In genomic region chr11:130042093-130042591, GRCh38 we compare ENCODE assay signal across 10 cellular contexts. TPM values are rescaled to one million over a fixed set of nuclear protein-coding genes. Genes with fewer than 3 reads are reported as not detected.
DNase-seq lines count a peak whose midpoint lies in the region; ATAC-seq and TF ChIP-seq lines count a peak whose summit lies in the region.
"Had no signal": no experiment of that assay in that cellular context is flagged by ENCODE, and none has a peak within 500 bp of the region (broad histone marks: within the 10 kb centered on the region; RNA-seq: fewer than 3 reads in every experiment).

No MANE protein-coding gene starts in this region.

- WGBS in SK-N-SH (ENCODE audit: low lambda C conversion rate), result 77% methylated on average over 16 of the region's 16 CpGs

- H3K9me2 ChIP-seq in HCT116 (ENCODE audit: insufficient read depth), result no peaks in the 10 kb centered on the region
- no peaks in the 10 kb centered on the region for H3K9me2 ChIP-seq in SK-N-SH

- CTCF ChIA-PET in HCT116 (lab: Charles Lee) (no interaction called here), SK-N-SH (lab: Yijun Ruan, JAX) (no interaction called here)

- no peak overlapping the region for H3K9ac ChIP-seq in HCT116 (ENCODE audit: low read length)
- no peak overlapping the region for H3K9ac ChIP-seq in SK-N-SH

- peak; percentile 83 for DNase-seq in AG08395 (ENCODE audit: low spot score)
- no peak for DNase-seq in HCT116 (ENCODE audit: low read depth, low spot score)
- no peak for DNase-seq in SK-N-SH
- DNase-seq in glomerular visceral epithelial cell (ENCODE audit: extremely low spot score), result peak; percentile 76
- DNase-seq in NCI-H146 treated with DMSO at 0.1 percent for 48 hours (lab: John Stamatoyannopoulos, UW; ENCODE audit: unreplicated experiment), result no peak
- no peak for DNase-seq in germinal center (ENCODE audit: low spot score)
- DNase-seq: activated naive CD4-positive, alpha-beta T cell treated with anti-CD3 and anti-CD28 coated beads, Interleukin-2, amount 50 U/mL, for 16 hours had no signal

- no peaks in the 10 kb centered on the region for H3K79me2 ChIP-seq in HCT116 (ENCODE audit: insufficient read depth, low read length)
- H3K79me2 ChIP-seq in SK-N-SH (ENCODE audit: insufficient read depth), result no peaks in the 10 kb centered on the region

- H3K36me3 ChIP-seq in HCT116 (ENCODE audit: control insufficient read depth in 1 of 2, insufficient read depth in 2 of 2, low read length in 2 of 2), result no peaks in the 10 kb centered on the region
- H3K36me3 ChIP-seq in SK-N-SH (replicated peaks in 1 of 2; ENCODE audit: control insufficient read depth in 1 of 2, insufficient read depth in 2 of 2, low read length in 1 of 2), result no peaks in the 10 kb centered on the region
- H3K36me3 ChIP-seq: suprapubic skin had no signal

- H3K4me1 ChIP-seq in HCT116 (ENCODE audit: control insufficient read depth in 1 of 2, insufficient read depth in 2 of 2, low read length in 2 of 2) (no peaks in the 10 kb centered on the region; a peak in 1 of 4 replicates), SK-N-SH (ENCODE audit: control insufficient read depth in 1 of 2, insufficient read depth in 2 of 2, low read depth in 1 of 2, low read length in 1 of 2) (no peaks in the 10 kb centered on the region)

- H3K4me2 ChIP-seq in HCT116 (ENCODE audit: low read length), result no peak overlapping the region
- H3K4me2 ChIP-seq in SK-N-SH, result no peak overlapping the region

- TF ChIP-seq POLR2A in HCT116 (IDR thresholded peaks at IDR 0.05; ENCODE audit: borderline replicate concordance, extremely low read depth, insufficient read depth, insufficient read length), result no peak

- H2AFZ ChIP-seq in HCT116 (ENCODE audit: low read depth, low read length, poor library complexity, severe bottlenecking), result no peak overlapping the region
- H2AFZ ChIP-seq in SK-N-SH (ENCODE audit: low read depth), result no peak overlapping the region

- no TSS peak for BruUV-seq in HCT116 (replicated peaks; lab: Mats Ljungman, UMichigan)

- peak in 1 of 2 experiments; percentile 20; a peak in 1 of 4 replicates for TF ChIP-seq EP300 in SK-N-SH (IDR thresholded peaks at IDR 0.05; ENCODE audit: borderline replicate concordance in 1 of 2, low read depth in 1 of 2, low read length in 1 of 2)

- no peaks in the 10 kb centered on the region for H3K9me3 ChIP-seq in HCT116 (ENCODE audit: control insufficient read depth in 1 of 2, insufficient read depth in 1 of 2, low read depth in 1 of 2, low read length in 2 of 2)
- H3K9me3 ChIP-seq in SK-N-SH, result no peaks in the 10 kb centered on the region
- H3K9me3 ChIP-seq: suprapubic skin had no signal

- H3F3A ChIP-seq in SK-N-SH (replicated peaks; ENCODE audit: insufficient read depth), result no peaks in the 10 kb centered on the region

- H3K4me3 ChIP-seq in HCT116 (replicated peaks in 1 of 2; ENCODE audit: low read depth in 1 of 2, low read length in 2 of 2) (no peak overlapping the region), SK-N-SH (ENCODE audit: low read depth in 2 of 2, low read length in 1 of 2) (no peak overlapping the region)
- H3K4me3 ChIP-seq: suprapubic skin had no signal

- no peak for TF ChIP-seq RAD21 in HCT116 (IDR thresholded peaks at IDR 0.05; ENCODE audit: low read depth)
- no peak for TF ChIP-seq RAD21 in SK-N-SH (IDR thresholded peaks at IDR 0.05; ENCODE audit: low read length)

- H4K20me1 ChIP-seq in HCT116 (ENCODE audit: insufficient read depth) (no peaks in the 10 kb centered on the region), SK-N-SH (ENCODE audit: insufficient read depth) (no peaks in the 10 kb centered on the region)

- intact Hi-C loops in HCT116 (cut with micrococcal nuclease), result no loop called here

- RAD21 ChIA-PET in HCT116 (lab: Charles Lee; ENCODE audit: low non-redundant PET in 1 of 2, low total read pairs in 2 of 2, uncharacterized antibody in 2 of 2, unreplicated experiment in 2 of 2), result no interaction called here

- TF ChIP-seq CTCF in HCT116 (IDR thresholded peaks at IDR 0.05 in 2 of 3, conservative IDR thresholded peaks at IDR 0.05 in 1 of 3; ENCODE audit: borderline replicate concordance in 1 of 3, insufficient read depth in 1 of 3, low read depth in 2 of 3, low read length in 2 of 3) (no peak), SK-N-SH (IDR thresholded peaks at IDR 0.05) (no peak)

- no peaks in the 10 kb centered on the region for H3K27me3 ChIP-seq in HCT116 (ENCODE audit: insufficient read depth, low read length)
- H3K27me3 ChIP-seq in SK-N-SH (ENCODE audit: insufficient read depth), result no peaks in the 10 kb centered on the region
- H3K27me3 ChIP-seq: suprapubic skin had no signal

- H3K27ac ChIP-seq in HCT116 (ENCODE audit: low read depth, low read length), result no peak overlapping the region
- H3K27ac ChIP-seq in SK-N-SH (ENCODE audit: low read depth in 2 of 2, low read length in 1 of 2), result peak overlapping the region in 1 of 2 experiments; percentile 63; a peak in 1 of 4 replicates
- H3K27ac ChIP-seq: suprapubic skin had no signal

- ATAC-seq in HCT116 (no peak), HG03520 (IDR thresholded peaks at IDR 0.05; ENCODE audit: unreplicated experiment) (no peak), GM18873 (IDR thresholded peaks at IDR 0.05; ENCODE audit: low FRiP score, unreplicated experiment) (no peak)

- POLR2A ChIA-PET in HCT116 (lab: Charles Lee), result interaction anchor here (0.6 kb wide), 1 partner anchor 40 kb away, joined by 7 read pairs; the partner anchor contains the start of gene PRDM10
- POLR2A ChIA-PET in SK-N-SH (lab: Yijun Ruan, JAX), result no interaction called here

TF ChIP-seq in HCT116, 20 proteins besides CTCF, POLR2A, EP300 and RAD21:
- TF ChIP-seq MAX (IDR thresholded peaks at IDR 0.05), result no peak
- TF ChIP-seq, protein P1, sequence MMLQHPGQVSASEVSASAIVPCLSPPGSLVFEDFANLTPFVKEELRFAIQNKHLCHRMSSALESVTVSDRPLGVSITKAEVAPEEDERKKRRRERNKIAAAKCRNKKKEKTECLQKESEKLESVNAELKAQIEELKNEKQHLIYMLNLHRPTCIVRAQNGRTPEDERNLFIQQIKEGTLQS (IDR thresholded peaks at IDR 0.05), result 0 out of 2 replicates have a peak, but pooled peaks have one; percentile 15
TF ChIP-seq in HCT116: peak in this region for 1.

TF ChIP-seq in SK-N-SH, 30 proteins besides CTCF, POLR2A, EP300 and RAD21:
- TF ChIP-seq SMC3 (IDR thresholded peaks at IDR 0.05; ENCODE audit: low read depth, low read length) (no peak), JUND (IDR thresholded peaks at IDR 0.05) (peak; percentile 39; the same call in 1 of the 2 replicates), FOSL2 (IDR thresholded peaks at IDR 0.05; ENCODE audit: borderline replicate concordance, low read depth) (peak; percentile 65; the same call in 1 of the 2 replicates), TAF1 (IDR thresholded peaks at IDR 0.05; ENCODE audit: borderline replicate concordance, low read depth, low read length) (no peak), MAX (IDR thresholded peaks at IDR 0.05; ENCODE audit: low read depth) (peak; percentile 85), TCF12 (IDR thresholded peaks at IDR 0.05) (peak; percentile 76)
TF ChIP-seq in SK-N-SH: peak in this region for 4.

RNA-seq across cellular contexts. Expression of gene APLP2, which starts 27.6 kb away (rescaled TPM):
- total RNA-seq in HCT116 (2021; ENCODE audit: unreplicated experiment), result 210 TPM
- 208 and 234 TPM in 2 replicates for polyA plus RNA-seq in HCT116 (2012)
- polyA plus RNA-seq in SK-N-SH (2012; rRNA removed), result 408 and 424 TPM in 2 replicates
- 487 and 491 TPM in 2 replicates for polyA plus RNA-seq in SK-N-SH (2012; cell fraction: cytosol; rRNA removed)
- 445 and 542 TPM in 2 replicates for polyA plus RNA-seq in SK-N-SH (2012; cell fraction: nucleus; rRNA removed)

RNA-seq across cellular contexts. Expression of gene PRDM10, which starts 39.5 kb away (rescaled TPM):
- total RNA-seq in HCT116 (2021; ENCODE audit: unreplicated experiment), result 9.2 TPM
- 4.5 and 4.8 TPM in 2 replicates for polyA plus RNA-seq in HCT116 (2012)
- polyA plus RNA-seq in SK-N-SH (2012; rRNA removed), result 1.9 and 2.7 TPM in 2 replicates
- 1.2 and 1.5 TPM in 2 replicates for polyA plus RNA-seq in SK-N-SH (2012; cell fraction: cytosol; rRNA removed)
- polyA plus RNA-seq in SK-N-SH (2012; cell fraction: nucleus; rRNA removed), result 7.4 and 13.7 TPM in 2 replicates

Comparison
In these comparisons a context has a peak if more than half of its experiments do, and no peak if none do; other contexts are left out.
1. DNase-seq: peak in AG08395 (single experiment) and glomerular visceral epithelial cell (single experiment); none in HCT116 (single experiment), SK-N-SH (single experiment), NCI-H146 treated with DMSO at 0.1 percent for 48 hours (single experiment) and germinal center (single experiment).